ENCODE assay signal across 8 cellular contexts in the genomic region with DNA sequence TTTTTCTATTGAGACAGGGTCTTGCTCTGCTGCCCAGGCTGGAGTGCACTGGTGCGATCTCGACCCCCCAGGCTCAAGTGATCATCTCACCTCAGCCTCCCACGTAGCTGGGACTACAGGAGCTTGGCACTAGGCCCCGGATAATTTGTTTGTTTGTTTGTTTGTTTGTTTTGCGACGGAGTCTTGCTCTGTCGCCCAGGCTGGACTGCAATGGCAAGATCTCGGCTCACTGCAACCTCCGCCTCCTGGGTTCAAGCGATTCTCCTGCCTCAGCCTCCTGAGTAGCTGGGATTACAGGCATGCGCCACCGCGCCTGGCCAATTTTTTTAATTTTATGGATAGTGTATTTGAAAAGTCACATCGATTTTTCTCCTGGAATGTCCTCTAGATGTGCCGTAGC. TPM values are rescaled to one million over a fixed set of nuclear protein-coding genes. Genes with fewer than 3 reads are reported as not detected.
DNase-seq lines count a peak whose midpoint lies in the region; ATAC-seq, FAIRE-seq and TF ChIP-seq lines count a peak whose summit lies in the region.
"Not testable (repeated sequence)": the region's sequence is repeated elsewhere in the genome, so short reads cannot be mapped to it uniquely, and the experiment has no call there.

No MANE protein-coding gene starts in this region.

- peaks cover 16% of the 10 kb centered on the region for H3K36me3 Mint-ChIP-seq in CD4-positive, alpha-beta T cell (ENCODE audit: low read depth)
- H3K36me3 Mint-ChIP-seq in T-helper 17 cell (ENCODE audit: low read depth); activated T-helper 1 cell treated with anti-CD3 and anti-CD28 coated beads, Interleukin-12 subunit alpha, Interleukin-12 subunit beta, Interleukin-2, Interleukin-4 antibody, amounts not matched to agents 30 ng/mL and 10 ng/mL and 1 ng/mL, durations not matched to agents 14 hours and 24 hours and 36 hours (ENCODE audit: low read depth): not testable (repeated sequence)
- H3K36me3 Mint-ChIP-seq in MCF 10A (ENCODE audit: insufficient read depth, unreplicated experiment) = peaks cover 14% of the 10 kb centered on the region

- ATAC-seq in CD4-positive, alpha-beta T cell (ENCODE audit: poor library complexity); T-helper 17 cell: not testable (repeated sequence)

- not testable (repeated sequence) for TF ChIP-seq CTCF in CD4-positive, alpha-beta T cell (IDR thresholded peaks at IDR 0.05); KMS-11 (conservative IDR thresholded peaks at IDR 0.05; ENCODE audit: low read depth, low read length); MCF 10A (IDR thresholded peaks at IDR 0.05; ENCODE audit: unreplicated experiment); kidney (IDR thresholded peaks at IDR 0.05; ENCODE audit: borderline replicate concordance, extremely low read depth, insufficient read depth); stomach (IDR thresholded peaks at IDR 0.05)

- peak overlapping the region; percentile 94 for H3K4me3 Mint-ChIP-seq in CD4-positive, alpha-beta T cell
- H3K4me3 Mint-ChIP-seq in T-helper 17 cell = peak overlapping the region; percentile 91
- H3K4me3 Mint-ChIP-seq in activated T-helper 1 cell treated with anti-CD3 and anti-CD28 coated beads, Interleukin-12 subunit alpha, Interleukin-12 subunit beta, Interleukin-2, Interleukin-4 antibody, amounts not matched to agents 30 ng/mL and 10 ng/mL and 1 ng/mL, durations not matched to agents 14 hours and 24 hours and 36 hours = peak overlapping the region; percentile 91
- peak overlapping the region; percentile 91 for H3K4me3 Mint-ChIP-seq in MCF 10A (ENCODE audit: unreplicated experiment)

- H2BK15ac ChIP-seq in neuronal stem cell (ENCODE audit: low read length) = not testable (repeated sequence)

- not testable (repeated sequence) for TF ChIP-seq POLR2A in stomach (IDR thresholded peaks at IDR 0.05)

- H2AFZ ChIP-seq in KMS-11 (ENCODE audit: low read depth) (peak overlapping the region; percentile 92), neuronal stem cell (ENCODE audit: low read length) (peak overlapping the region; percentile 92)

- peak overlapping the region; percentile 84 for H3K27ac Mint-ChIP-seq in CD4-positive, alpha-beta T cell
- H3K27ac Mint-ChIP-seq in T-helper 17 cell = peak overlapping the region; percentile 89
- peak overlapping the region; percentile 95 for H3K27ac Mint-ChIP-seq in activated T-helper 1 cell treated with anti-CD3 and anti-CD28 coated beads, Interleukin-12 subunit alpha, Interleukin-12 subunit beta, Interleukin-2, Interleukin-4 antibody, amounts not matched to agents 30 ng/mL and 10 ng/mL and 1 ng/mL, durations not matched to agents 14 hours and 24 hours and 36 hours
- not testable (repeated sequence) for H3K27ac Mint-ChIP-seq in MCF 10A (ENCODE audit: low read depth, unreplicated experiment)

- not testable (repeated sequence) for H3K9ac ChIP-seq in KMS-11; kidney (ENCODE audit: low read length in 2 of 2); neuronal stem cell (ENCODE audit: low read depth, low read length, poor library complexity)

- not testable (repeated sequence) for H2BK120ac ChIP-seq in neuronal stem cell (ENCODE audit: low read depth, low read length)

- H3K79me2 ChIP-seq in KMS-11 (ENCODE audit: insufficient read depth, low read depth) = peaks cover 33% of the 10 kb centered on the region

- DNase-seq in CD4-positive, alpha-beta T cell; T-helper 17 cell; activated T-helper 1 cell treated with anti-CD3 and anti-CD28 coated beads, Interleukin-12 subunit alpha, Interleukin-12 subunit beta, Interleukin-2, Interleukin-4 antibody, amounts not matched to agents 30 ng/mL and 10 ng/mL and 1 ng/mL, durations not matched to agents 14 hours and 24 hours and 36 hours (ENCODE audit: low spot score); MCF 10A (ENCODE audit: unreplicated experiment); neuronal stem cell (ENCODE audit: low spot score); stomach: not testable (repeated sequence)
- DNase-seq in kidney = peak; percentile 31

- H3K9me3 Mint-ChIP-seq in CD4-positive, alpha-beta T cell; activated T-helper 1 cell treated with anti-CD3 and anti-CD28 coated beads, Interleukin-12 subunit alpha, Interleukin-12 subunit beta, Interleukin-2, Interleukin-4 antibody, amounts not matched to agents 30 ng/mL and 10 ng/mL and 1 ng/mL, durations not matched to agents 14 hours and 24 hours and 36 hours; MCF 10A (ENCODE audit: unreplicated experiment): not testable (repeated sequence)

- H3K4me1 ChIP-seq in KMS-11 (ENCODE audit: low read depth, poor library complexity, severe bottlenecking) (peaks cover 35% of the 10 kb centered on the region), stomach (peaks cover 15 to 53% (median 37%) of the 10 kb centered on the region in 4 donors)
- H3K4me1 ChIP-seq in kidney (ENCODE audit: control insufficient read depth in 1 of 2, insufficient read depth in 1 of 2, low read depth in 1 of 2, low read length in 2 of 2); neuronal stem cell (ENCODE audit: control insufficient read depth in 2 of 2, insufficient read depth in 1 of 2, low read depth in 1 of 2, low read length in 2 of 2): not testable (repeated sequence)

- POLR2A ChIA-PET in CD4-positive, alpha-beta T cell (lab: Charles Lee) = interaction anchor here (0.8 to 3.8 kb wide), 2 partner anchors 40 to 213 kb away, joined by 4 to 24 read pairs; a partner anchor contains a TSS
- POLR2A ChIA-PET in MCF 10A (lab: Yijun Ruan, JAX) = interaction anchor here (0.5 to 3.5 kb wide), 12 partner anchors 9 to 213 kb away, joined by 3 to 21 read pairs (median 7); a partner anchor contains a TSS

- not testable (repeated sequence) for H3K27me3 ChIP-seq in CD4-positive, alpha-beta T cell (ENCODE audit: control insufficient read depth, insufficient read depth, low read length); KMS-11 (ENCODE audit: insufficient read depth, low read depth); neuronal stem cell (ENCODE audit: control insufficient read depth in 3 of 3, insufficient read depth in 3 of 3, low read depth in 1 of 3, low read length in 3 of 3); stomach

- H2AK5ac ChIP-seq in neuronal stem cell (ENCODE audit: low read depth, low read length) = not testable (repeated sequence)

- not testable (repeated sequence) for H3K27ac ChIP-seq in CD4-positive, alpha-beta T cell (ENCODE audit: low read depth, low read length); KMS-11; neuronal stem cell (replicated peaks; ENCODE audit: low read length)
- peak overlapping the region in 1 of 2 donors; percentile 83 for H3K27ac ChIP-seq in kidney (ENCODE audit: low read depth in 2 of 2, low read length in 2 of 2)
- H3K27ac ChIP-seq in stomach = peak overlapping the region in 3 of 5 donors; percentile 97

- not testable (repeated sequence) for H3K23ac ChIP-seq in neuronal stem cell (ENCODE audit: low read depth, low read length, poor library complexity)

- not testable (repeated sequence) for H3K18ac ChIP-seq in neuronal stem cell (ENCODE audit: low read length)

- H2BK12ac ChIP-seq in neuronal stem cell (ENCODE audit: low read length) = not testable (repeated sequence)

- H4K20me1 ChIP-seq in KMS-11 (ENCODE audit: insufficient read depth) = not testable (repeated sequence)

- BruUV-seq in MCF 10A (replicated peaks; lab: Mats Ljungman, UMichigan) = not testable (repeated sequence)

- not testable (repeated sequence) for H2BK5ac ChIP-seq in neuronal stem cell (ENCODE audit: low read length)

- CTCF ChIA-PET in CD4-positive, alpha-beta T cell (lab: Charles Lee) = interaction anchor here (2.8 to 3.5 kb wide), 2 partner anchors 9 to 120 kb away, joined by 15 to 16 read pairs; no protein-coding TSS in a partner anchor
- CTCF ChIA-PET in MCF 10A (lab: Yijun Ruan, JAX) = interaction anchor here (0.6 to 2.7 kb wide), 4 partner anchors 9 to 120 kb away, joined by 3 to 21 read pairs (median 10); no protein-coding TSS in a partner anchor

- not testable (repeated sequence) for H3K4ac ChIP-seq in neuronal stem cell (ENCODE audit: low read length)

- H4K91ac ChIP-seq in neuronal stem cell (ENCODE audit: low read depth, low read length, poor library complexity) = not testable (repeated sequence)

- no CpG with 5 or more reads among the region's 15 CpGs for WGBS in neuronal stem cell (ENCODE audit: extremely low coverage in 2 of 2, insufficient read length in 2 of 2, insufficient replicate concordance in 1 of 2), 2 donors
- WGBS in stomach, 5 donors = 95 to 98% (median 96%) methylated on average over 15 of the region's 15 CpGs

- not testable (repeated sequence) for H3K36me3 ChIP-seq in KMS-11 (ENCODE audit: insufficient read depth); kidney (ENCODE audit: control insufficient read depth in 1 of 2, insufficient read depth in 2 of 2, low read length in 2 of 2); stomach
- peaks cover 0 to 28% of the 10 kb centered on the region in 2 donors for H3K36me3 ChIP-seq in neuronal stem cell (replicated peaks in 1 of 2; ENCODE audit: control insufficient read depth in 2 of 2, insufficient read depth in 2 of 2, low read length in 2 of 2)

- H3K4me1 Mint-ChIP-seq in CD4-positive, alpha-beta T cell (ENCODE audit: low read depth) = peaks cover 25% of the 10 kb centered on the region
- H3K4me1 Mint-ChIP-seq in T-helper 17 cell; MCF 10A (ENCODE audit: insufficient read depth, unreplicated experiment): not testable (repeated sequence)
- H3K4me1 Mint-ChIP-seq in activated T-helper 1 cell treated with anti-CD3 and anti-CD28 coated beads, Interleukin-12 subunit alpha, Interleukin-12 subunit beta, Interleukin-2, Interleukin-4 antibody, amounts not matched to agents 30 ng/mL and 10 ng/mL and 1 ng/mL, durations not matched to agents 14 hours and 24 hours and 36 hours (ENCODE audit: low read depth) = peaks cover 27% of the 10 kb centered on the region

- H3K27me3 Mint-ChIP-seq in CD4-positive, alpha-beta T cell; T-helper 17 cell; activated T-helper 1 cell treated with anti-CD3 and anti-CD28 coated beads, Interleukin-12 subunit alpha, Interleukin-12 subunit beta, Interleukin-2, Interleukin-4 antibody, amounts not matched to agents 30 ng/mL and 10 ng/mL and 1 ng/mL, durations not matched to agents 14 hours and 24 hours and 36 hours (ENCODE audit: insufficient read depth); MCF 10A (ENCODE audit: insufficient read depth, unreplicated experiment): not testable (repeated sequence)

- H3K9me3 ChIP-seq in CD4-positive, alpha-beta T cell (ENCODE audit: control insufficient read depth, low read length); T-helper 17 cell (ENCODE audit: control insufficient read depth, low read length, poor library complexity, severe bottlenecking); kidney (ENCODE audit: control insufficient read depth in 1 of 2, low read length in 2 of 2); neuronal stem cell (replicated peaks in 1 of 2; ENCODE audit: control insufficient read depth in 2 of 2, insufficient read depth in 1 of 2, low read depth in 1 of 2, low read length in 2 of 2); stomach: not testable (repeated sequence)

- H3K14ac ChIP-seq in neuronal stem cell (ENCODE audit: low read length) = not testable (repeated sequence)

- not testable (repeated sequence) for H3K4me2 ChIP-seq in KMS-11; neuronal stem cell (ENCODE audit: insufficient read depth, low read length, poor library complexity, severe bottlenecking)

- H4K8ac ChIP-seq in neuronal stem cell (ENCODE audit: low read depth, low read length) = not testable (repeated sequence)

- TF ChIP-seq EP300 in stomach (IDR thresholded peaks at IDR 0.05) = not testable (repeated sequence)

- not testable (repeated sequence) for FAIRE-seq in kidney (lab: Jason Lieb, UNC)

- intact Hi-C loops in CD4-positive, alpha-beta T cell (cut with DNase I, micrococcal nuclease) = loop anchor here in 1 of 2 experiments (2.0 to 5.0 kb wide), 2 partner anchors 38 to 121 kb away; no protein-coding TSS in a partner anchor
- intact Hi-C loops in activated T-helper 1 cell treated with anti-CD3 and anti-CD28 coated beads, Interleukin-12 subunit alpha, Interleukin-12 subunit beta, Interleukin-2, Interleukin-4 antibody, amounts not matched to agents 30 ng/mL and 10 ng/mL and 1 ng/mL, durations not matched to agents 14 hours and 24 hours and 36 hours (cut with micrococcal nuclease) = loop anchor here (1.0 to 5.0 kb wide), 7 partner anchors 40 to 214 kb away; a partner anchor contains a TSS
- intact Hi-C loops in MCF 10A (cut with micrococcal nuclease) (loop anchor here (2.0 kb wide), 1 partner anchor 120 kb away; no protein-coding TSS in a partner anchor), stomach (cut with DNase I; ENCODE audit: low total_unique reads) (loop anchor here (10.0 kb wide), 1 partner anchor 136 kb away; a partner anchor contains a TSS)
- intact Hi-C loops in kidney (cut with DNase I) = not testable (repeated sequence)

- not testable (repeated sequence) for H3K79me1 ChIP-seq in neuronal stem cell (ENCODE audit: low read depth, low read length)

- not testable (repeated sequence) for H3K4me3 ChIP-seq in KMS-11 (IDR thresholded peaks at IDR 0.05; ENCODE audit: insufficient read depth, low read depth, low read length); kidney (ENCODE audit: low read length in 2 of 2); neuronal stem cell (ENCODE audit: low read length in 2 of 2); stomach

RNA-seq across cellular contexts. Expression of a gene that starts 0.9 kb away (rescaled TPM):
- total RNA-seq in CD4-positive, alpha-beta T cell = 10 to 100 TPM; 26.0 to 26.3 TPM
- total RNA-seq in T-helper 17 cell (10 to 100 TPM; 20.9 to 23.9 TPM), MCF 10A (2022) (50.7 and 56.4 TPM in 2 replicates), kidney (51.5 TPM), stomach (10 to 100 TPM; 20.4 to 40.0 (median 25.0) TPM)
- total RNA-seq in activated T-helper 1 cell treated with anti-CD3 and anti-CD28 coated beads, Interleukin-12 subunit alpha, Interleukin-12 subunit beta, Interleukin-2, Interleukin-4 antibody, amounts not matched to agents 30 ng/mL and 10 ng/mL and 1 ng/mL, durations not matched to agents 14 hours and 24 hours and 36 hours = 28.9 and 31.8 TPM in 2 replicates
- polyA plus RNA-seq in kidney (ENCODE audit: insufficient read depth, low read depth, low replicate concordance) (23.2 TPM), stomach (10 to 100 TPM; 14.1 to 15.1 (median 14.5) TPM)
- 36.4 TPM for polyA plus RNA-seq in neuronal stem cell (2013, experiment 1 of 2)
- 37.7 TPM for polyA plus RNA-seq in neuronal stem cell (2013, experiment 2 of 2)

RNA-seq across cellular contexts. Expression of a gene that starts 39.8 kb away (rescaled TPM):
- 1 to 10 TPM; 1.9 to 4.8 TPM for total RNA-seq in CD4-positive, alpha-beta T cell
- total RNA-seq in T-helper 17 cell = 1 to 10 TPM; 4.6 to 4.7 TPM
- total RNA-seq in activated T-helper 1 cell treated with anti-CD3 and anti-CD28 coated beads, Interleukin-12 subunit alpha, Interleukin-12 subunit beta, Interleukin-2, Interleukin-4 antibody, amounts not matched to agents 30 ng/mL and 10 ng/mL and 1 ng/mL, durations not matched to agents 14 hours and 24 hours and 36 hours = 19.5 and 21.5 TPM in 2 replicates
- 19.0 and 22.9 TPM in 2 replicates for total RNA-seq in MCF 10A (2022)
- 14.6 TPM for total RNA-seq in kidney
- polyA plus RNA-seq in kidney (ENCODE audit: insufficient read depth, low read depth, low replicate concordance) = 13.2 TPM
- polyA plus RNA-seq in neuronal stem cell (2013, experiment 1 of 2) = 8.6 TPM
- polyA plus RNA-seq in neuronal stem cell (2013, experiment 2 of 2) = 7.6 TPM
- total RNA-seq in stomach = 10 to 100 TPM in 4 of 5 donors, 1 to 10 TPM in 1; 9.3 to 30.3 (median 19.6) TPM
- 10 to 100 TPM; 21.2 to 23.6 (median 21.3) TPM for polyA plus RNA-seq in stomach
